Comparison of ENCODE assay signal across 1 cellular context in the genomic region with DNA sequence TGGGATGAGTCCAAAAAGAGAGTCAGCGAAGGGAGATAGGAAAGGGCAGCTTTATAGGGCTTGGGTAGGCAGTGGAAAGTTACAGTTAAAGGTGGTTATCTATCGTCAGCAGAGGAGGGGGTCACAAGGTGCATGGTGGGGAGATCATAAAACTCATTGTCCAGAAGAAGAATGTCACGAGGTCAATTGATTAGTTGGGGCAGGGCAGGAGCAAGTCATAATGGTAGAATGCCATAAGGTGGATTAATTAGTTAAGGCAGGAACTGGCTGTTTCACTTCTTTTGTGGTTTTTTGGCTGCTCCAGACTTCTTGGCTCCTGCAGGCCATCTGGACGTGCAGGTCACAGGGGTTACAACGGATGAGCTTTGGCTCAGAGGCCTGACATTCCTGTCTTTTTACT.
TF ChIP-seq lines count a peak whose summit lies in the region.
"Not testable (repeated sequence)": the region's sequence is repeated elsewhere in the genome, so short reads cannot be mapped to it uniquely, and the experiment has no call there.

No MANE protein-coding gene starts in this region.

TF ChIP-seq in K562, 482 proteins besides CTCF, POLR2A, EP300 and RAD21 (continued from another document):
- TF ChIP-seq TEAD4 (IDR thresholded peaks at IDR 0.05; ENCODE audit: low read length) (peak; percentile 22; the same call in 1 of the 2 replicates), TAL1 (IDR thresholded peaks at IDR 0.05) (peak; percentile 64; the same call in 1 of the 2 replicates), ARID1B (IDR thresholded peaks at IDR 0.05) (peak; percentile 63; the same call in 1 of the 2 replicates), DPF2 (IDR thresholded peaks at IDR 0.05) (0 out of 2 replicates have a peak, but pooled peaks have one; percentile 22), CBX3 (IDR thresholded peaks at IDR 0.05; ENCODE audit: borderline replicate concordance in 1 of 2, low read length in 2 of 2) (peak in 1 of 2 experiments; percentile 27; a peak in 1 of 3 replicates), CBX5 (IDR thresholded peaks at IDR 0.05; ENCODE audit: borderline replicate concordance, low read depth) (0 out of 2 replicates have a peak, but pooled peaks have one; percentile 51), KDM1A (IDR thresholded peaks at IDR 0.05) (peak; percentile 55 to 56; a peak in 2 of 4 replicates), TCF3 (CRISPR knock-in tag; IDR thresholded peaks at IDR 0.05) (peak; percentile 68)
- not testable (repeated sequence) for TF ChIP-seq TEAD4 (CRISPR knock-in tag; IDR thresholded peaks at IDR 0.05; ENCODE audit: borderline replicate concordance)
